Comparison of ENCODE assay signal across 1 cellular context in genomic region chr3:188052966-188053340, GRCh38.
TF ChIP-seq lines count a peak whose summit lies in the region.

No MANE protein-coding gene starts in this region.

TF ChIP-seq in WTC11, 78 proteins besides CTCF, POLR2A, EP300 and RAD21 (continued from another document):
- TF ChIP-seq AR (CRISPR knock-in tag; IDR thresholded peaks at IDR 0.05) (no peak), ZNF121 (CRISPR knock-in tag; IDR thresholded peaks at IDR 0.05) (no peak), ZBTB21 (CRISPR knock-in tag; IDR thresholded peaks at IDR 0.05; ENCODE audit: borderline replicate concordance) (no peak), SOX15 (CRISPR knock-in tag; IDR thresholded peaks at IDR 0.05) (no peak), SMAD3 (CRISPR knock-in tag; IDR thresholded peaks at IDR 0.05; ENCODE audit: borderline replicate concordance) (no peak), GABPB1 (CRISPR knock-in tag; IDR thresholded peaks at IDR 0.05) (no peak), ZNF138 (CRISPR knock-in tag; conservative IDR thresholded peaks at IDR 0.05) (no peak), HMGXB4 (CRISPR knock-in tag; IDR thresholded peaks at IDR 0.05) (no peak), ZNF671 (CRISPR knock-in tag; IDR thresholded peaks at IDR 0.05) (no peak), ELF4 (CRISPR knock-in tag; IDR thresholded peaks at IDR 0.05; ENCODE audit: low read depth) (no peak), ATF1 (CRISPR knock-in tag; IDR thresholded peaks at IDR 0.05) (no peak), JAZF1 (CRISPR knock-in tag; IDR thresholded peaks at IDR 0.05) (no peak), TCF7 (CRISPR knock-in tag; IDR thresholded peaks at IDR 0.05; ENCODE audit: low read depth) (no peak)
- TF ChIP-seq, protein P1, sequence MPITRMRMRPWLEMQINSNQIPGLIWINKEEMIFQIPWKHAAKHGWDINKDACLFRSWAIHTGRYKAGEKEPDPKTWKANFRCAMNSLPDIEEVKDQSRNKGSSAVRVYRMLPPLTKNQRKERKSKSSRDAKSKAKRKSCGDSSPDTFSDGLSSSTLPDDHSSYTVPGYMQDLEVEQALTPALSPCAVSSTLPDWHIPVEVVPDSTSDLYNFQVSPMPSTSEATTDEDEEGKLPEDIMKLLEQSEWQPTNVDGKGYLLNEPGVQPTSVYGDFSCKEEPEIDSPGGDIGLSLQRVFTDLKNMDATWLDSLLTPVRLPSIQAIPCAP (CRISPR knock-in tag; IDR thresholded peaks at IDR 0.05): no peak
- TF ChIP-seq, protein P2, sequence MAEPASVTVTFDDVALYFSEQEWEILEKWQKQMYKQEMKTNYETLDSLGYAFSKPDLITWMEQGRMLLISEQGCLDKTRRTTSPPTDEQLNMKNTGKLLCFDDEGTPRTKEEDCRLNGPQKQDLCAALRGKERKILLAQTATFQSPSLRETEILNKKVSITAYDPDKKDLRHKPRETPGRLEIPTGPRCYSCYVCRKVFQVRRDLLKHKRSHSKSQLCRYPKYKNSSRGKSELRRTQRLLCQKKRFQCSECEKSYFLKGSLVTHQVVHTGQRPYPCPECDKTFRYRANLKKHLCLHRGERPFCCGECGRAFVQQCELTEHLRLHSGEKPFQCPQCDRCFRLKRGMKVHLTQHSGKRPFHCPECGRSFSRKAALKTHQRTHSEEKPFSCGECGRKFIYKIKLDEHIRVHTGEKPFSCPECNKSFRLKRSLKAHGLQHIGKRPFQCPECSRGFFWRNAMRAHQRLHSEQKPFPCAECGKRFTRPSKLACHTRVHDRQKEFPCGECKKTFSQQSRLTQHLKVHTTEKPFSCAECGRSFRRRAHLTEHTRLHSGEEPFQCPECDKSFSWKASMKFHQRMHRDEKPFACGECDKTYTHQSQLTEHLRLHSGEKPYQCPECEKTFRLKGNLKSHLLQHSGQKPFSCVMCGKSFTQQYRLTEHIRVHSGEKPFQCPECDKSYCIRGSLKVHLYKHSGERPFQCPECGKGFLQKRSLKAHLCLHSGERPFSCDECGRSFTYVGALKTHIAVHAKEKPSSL (CRISPR knock-in tag; conservative IDR thresholded peaks at IDR 0.05): no peak
